Comparison of ENCODE assay signal across 31 cellular contexts in genomic region chr3:38823186-38823585, GRCh38. TPM values are rescaled to one million over a fixed set of nuclear protein-coding genes. Genes with fewer than 3 reads are reported as not detected.
"Had no signal": no experiment of that assay in that cellular context is flagged by ENCODE, and none has a peak within 500 bp of the region (broad histone marks: within the 10 kb centered on the region; RNA-seq: fewer than 3 reads in every experiment).

No MANE protein-coding gene starts in this region.

- H3K9me3 ChIP-seq: stomach, suprapubic skin, testis, thoracic aorta, thyroid gland, tibial artery, tibial nerve, transverse colon, upper lobe of left lung, upper lobe of right lung, uterus, vagina had no signal

- H3K4me1 ChIP-seq: stomach, suprapubic skin, testis, thyroid gland, tibial artery, tibial nerve, transverse colon, upper lobe of left lung, upper lobe of right lung, uterus, vagina had no signal

- H3K27me3 ChIP-seq: suprapubic skin, testis, thyroid gland, tibial artery, tibial nerve, transverse colon, upper lobe of left lung, upper lobe of right lung, uterus, vagina had no signal

- H3K4me3 ChIP-seq: stomach, suprapubic skin, testis, thoracic aorta, thyroid gland, tibial artery, tibial nerve, transverse colon, upper lobe of left lung, upper lobe of right lung, uterus, vagina had no signal

- FAIRE-seq: urothelium cell line had no signal

- DNase-seq: stimulated activated CD4-positive, alpha-beta T cell treated with anti-CD3 and anti-CD28 coated beads, Interleukin-2, amount 100 ng/mL, for 48 hours; stimulated activated CD4-positive, alpha-beta T cell treated with anti-CD3 and anti-CD28 coated beads, Interleukin-4, amount 100 ng/mL, for 1 hour; stimulated activated CD4-positive, alpha-beta T cell treated with anti-CD3 and anti-CD28 coated beads, Interleukin-4, amount 100 ng/mL, for 24 hours; stimulated activated CD4-positive, alpha-beta T cell treated with anti-CD3 and anti-CD28 coated beads, Interleukin-4, amount 100 ng/mL, for 4 hours; stimulated activated CD8-positive, alpha-beta memory T cell treated with anti-CD3 and anti-CD28 coated beads, Interleukin-4, amount 100 ng/mL, for 48 hours; stimulated activated naive B cell treated with anti-CD40 and anti-IgM and Interleukin-4, amounts not matched to agents 10 μg/mL and 1 μg/mL and 100 μg/mL, for 72 hours; stimulated activated naive CD4-positive, alpha-beta T cell; stimulated activated naive CD4-positive, alpha-beta T cell treated with Interleukin-2 at 50 U/mL for 16 hours; stimulated activated naive CD8-positive, alpha-beta T cell treated with anti-CD3 and anti-CD28 coated beads, Interleukin-15, amount 100 ng/mL, for 72 hours; stimulated activated naive CD8-positive, alpha-beta T cell treated with anti-CD3 and anti-CD28 coated beads, Interleukin-15, Interleukin-2, amounts not matched to agents 100 U/mL and 50 U/mL, for 24 hours; stomach; substantia nigra; testis; thyroid gland; tibial artery; transverse colon; trophoblast cell; upper lobe of right lung; uterus had no signal

- H3K27ac ChIP-seq: stomach, suprapubic skin, testis, thoracic aorta, thyroid gland, tibial artery, tibial nerve, transverse colon, upper lobe of left lung, upper lobe of right lung, uterus, vagina had no signal

- ATAC-seq: stimulated activated effector memory CD8-positive, alpha-beta T cell treated with anti-CD3 and anti-CD28 coated beads, Interleukin-12 subunit alpha, Interleukin-12 subunit beta, amount 100 ng/mL, for 72 hours; stimulated activated memory B cell treated with anti-CD40 and anti-IgM and Interleukin-4, amounts not matched to agents 10 μg/mL and 1 μg/mL and 100 μg/mL, for 72 hours; stimulated activated naive B cell treated with anti-CD40 and anti-IgM and Interleukin-4, amounts not matched to agents 10 μg/mL and 1 μg/mL and 100 μg/mL, for 72 hours; stimulated activated naive CD8-positive, alpha-beta T cell treated with anti-CD3 and anti-CD28 coated beads, Interleukin-15, amount 100 ng/mL, for 72 hours; stimulated activated naive CD8-positive, alpha-beta T cell treated with anti-CD3 and anti-CD28 coated beads, Interleukin-15, Interleukin-2, amounts not matched to agents 100 U/mL and 50 U/mL, for 24 hours; upper lobe of right lung had no signal

- H3K36me3 ChIP-seq: stomach, suprapubic skin, thoracic aorta, thyroid gland, tibial artery, tibial nerve, transverse colon, upper lobe of left lung, upper lobe of right lung, uterus, vagina had no signal

RNA-seq across cellular contexts. Expression of gene SCN10A, which starts 7.2 kb away (rescaled TPM):
- total RNA-seq: stomach, subcutaneous adipose tissue, suprapubic skin, temporal lobe, thoracic aorta, thyroid gland, tibial nerve, transverse colon, upper lobe of left lung, upper lobe of right lung, ureter, urinary bladder, uterus, vagina had no signal
- polyA plus RNA-seq: stomach, urinary bladder had no signal
